In the genomic region with DNA sequence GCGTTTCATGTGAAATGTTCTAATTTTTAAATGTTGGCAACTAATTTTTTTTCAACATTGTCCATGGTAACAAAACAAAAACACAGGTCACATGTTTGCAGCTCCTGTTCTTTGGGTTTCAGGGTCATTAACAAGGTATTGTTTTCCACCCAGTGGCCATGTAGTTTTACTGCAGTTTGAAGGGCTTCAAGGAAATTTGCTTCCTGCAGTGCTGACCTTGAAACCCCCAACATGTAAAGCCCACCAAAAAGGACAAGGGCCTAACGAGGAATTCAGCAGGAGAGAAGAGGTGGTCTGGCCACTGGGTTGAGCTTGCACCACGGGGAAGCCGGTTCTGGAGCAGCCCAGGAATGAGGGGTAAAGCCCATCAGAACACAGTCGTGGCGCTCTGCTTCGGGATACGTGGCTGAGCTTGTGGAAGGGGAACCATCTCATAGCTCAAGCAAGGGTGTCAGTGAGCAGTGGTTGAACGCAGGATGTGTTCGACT, we compare ENCODE assay signal across 8 cellular contexts. TPM values are rescaled to one million over a fixed set of nuclear protein-coding genes. Genes with fewer than 3 reads are reported as not detected.
DNase-seq lines count a peak whose midpoint lies in the region; ATAC-seq and TF ChIP-seq lines count a peak whose summit lies in the region.

No MANE protein-coding gene starts in this region.

- ATAC-seq in GM18520 (IDR thresholded peaks at IDR 0.05; ENCODE audit: unreplicated experiment), result peak; percentile 60
- ATAC-seq in central memory CD8-positive, alpha-beta T cell (replicated peaks; ENCODE audit: extremely low read depth, poor library complexity, severe bottlenecking), result peak; percentile 28
- no peak for ATAC-seq in GM21717 (IDR thresholded peaks at IDR 0.05; ENCODE audit: unreplicated experiment)

- H3K4me1 Mint-ChIP-seq in central memory CD8-positive, alpha-beta T cell, result no peaks in the 10 kb centered on the region

- no peak overlapping the region for H3K4me3 ChIP-seq in AG04449 (ENCODE audit: low read depth, low read length)

- no peak overlapping the region for H3K27ac Mint-ChIP-seq in central memory CD8-positive, alpha-beta T cell (ENCODE audit: low read depth)

- H3K9me3 Mint-ChIP-seq in central memory CD8-positive, alpha-beta T cell, result no peaks in the 10 kb centered on the region

- CTCF ChIA-PET in AG04449 (lab: Yijun Ruan, JAX), result interaction anchor here (0.9 to 2.1 kb wide), 5 partner anchors 8 to 186 kb away, joined by 3 to 18 read pairs (median 5); no protein-coding TSS in a partner anchor

- H3K27me3 Mint-ChIP-seq in central memory CD8-positive, alpha-beta T cell, result no peaks in the 10 kb centered on the region

- TF ChIP-seq CTCF in AG04449 (IDR thresholded peaks at IDR 0.05; ENCODE audit: insufficient read depth, low read length, missing control alignments), result peak; percentile 13

- H3K36me3 Mint-ChIP-seq in central memory CD8-positive, alpha-beta T cell (ENCODE audit: insufficient read depth), result peaks cover 2% of the 10 kb centered on the region

- POLR2A ChIA-PET in AG04449 (lab: Yijun Ruan, JAX), result no interaction called here

- DNase-seq in AG04449 (ENCODE audit: low read depth, low spot score), result no peak
- DNase-seq in LoVo (ENCODE audit: low spot score), result peak; percentile 26
- DNase-seq in central memory CD8-positive, alpha-beta T cell (ENCODE audit: low spot score in 2 of 2), result no peak
- DNase-seq in lung microvascular endothelial cell (ENCODE audit: low read depth in 2 of 2), result peak; percentile 47 to 58
- no peak for DNase-seq in T-helper 9 cell
- no peak for DNase-seq in NCI-H446 (lab: John Stamatoyannopoulos, UW)

- H3K4me3 Mint-ChIP-seq in central memory CD8-positive, alpha-beta T cell, result no peak overlapping the region

RNA-seq across cellular contexts. Expression of gene KLHL31, which starts 13.9 kb away (rescaled TPM):
- under 0.01 TPM in 2 replicates for total RNA-seq in lung microvascular endothelial cell

Comparison
In these comparisons a context has a peak if more than half of its experiments do, and no peak if none do; other contexts are left out.
1. DNase-seq: peak in LoVo (single experiment) and lung microvascular endothelial cell (2 of 2); none in AG04449 (single experiment), central memory CD8-positive, alpha-beta T cell (0 of 2), T-helper 9 cell (single experiment) and NCI-H446 (0 of 2).